ENCODE assay signal across 30 cellular contexts in genomic region chr19:30873003-30873402, GRCh38.
"Had no signal": no experiment of that assay in that cellular context is flagged by ENCODE, and none has a peak within 500 bp of the region (broad histone marks: within the 10 kb centered on the region; RNA-seq: fewer than 3 reads in every experiment).

No MANE protein-coding gene starts in this region.

- H3K9me3 ChIP-seq: ascending aorta, SJCRH30 had no signal

- H3K27me3 Mint-ChIP-seq: activated CD4-positive, alpha-beta T cell treated with anti-CD3 and anti-CD28 coated beads, Interleukin-2, amount 10 ng/mL, durations not matched to agents 7 days and 5 days; activated CD8-positive, alpha-beta memory T cell treated with anti-CD3 and anti-CD28 coated beads, Interleukin-2, amount 10 ng/mL, durations not matched to agents 7 days and 5 days; activated naive CD8-positive, alpha-beta T cell treated with anti-CD3 and anti-CD28 coated beads, Interleukin-2, amount 10 ng/mL, durations not matched to agents 7 days and 5 days had no signal

- H3K4me1 Mint-ChIP-seq: activated CD4-positive, alpha-beta T cell treated with anti-CD3 and anti-CD28 coated beads for 36 hours; activated CD4-positive, alpha-beta T cell treated with anti-CD3 and anti-CD28 coated beads, Interleukin-2, amount 10 ng/mL, durations not matched to agents 7 days and 5 days; activated CD8-positive, alpha-beta memory T cell treated with anti-CD3 and anti-CD28 coated beads, Interleukin-2, amount 10 ng/mL, durations not matched to agents 7 days and 5 days; activated naive CD8-positive, alpha-beta T cell treated with anti-CD3 and anti-CD28 coated beads, Interleukin-2, amount 10 ng/mL, durations not matched to agents 7 days and 5 days; activated T-helper 17 cell treated with anti-CD3 and anti-CD28 coated beads, Interleukin-2, amount 50 U/mL, for 72 hours; WTC11 had no signal

- H3K4me1 ChIP-seq: ascending aorta had no signal

- H3K27me3 ChIP-seq: ascending aorta, SJCRH30 had no signal

- DNase-seq: activated CD4-positive, alpha-beta T cell treated with anti-CD3 and anti-CD28 coated beads for 36 hours; activated CD4-positive, alpha-beta T cell treated with anti-CD3 and anti-CD28 coated beads, Interleukin-2, amount 10 ng/mL, durations not matched to agents 7 days and 5 days; activated CD4-positive, alpha-beta T cell treated with anti-CD3 and anti-CD28 coated beads, Interleukin-2, amount 50 U/mL, for 48 hours; activated CD8-positive, alpha-beta memory T cell treated with anti-CD3 and anti-CD28 coated beads, Interleukin-2, amount 10 ng/mL, durations not matched to agents 7 days and 5 days; activated effector memory CD4-positive, alpha-beta T cell treated with anti-CD3 and anti-CD28 coated beads, Interleukin-2, amount 50 U/mL, for 16 hours; activated naive CD4-positive, alpha-beta T cell; activated naive CD4-positive, alpha-beta T cell treated with anti-CD3 and anti-CD28 coated beads, Interleukin-2, amount 50 U/mL, for 16 hours; activated naive CD8-positive, alpha-beta T cell treated with anti-CD3 and anti-CD28 coated beads, Interleukin-2, amount 10 ng/mL, durations not matched to agents 7 days and 5 days; activated T-cell treated with anti-CD3 and anti-CD28 coated beads, Interleukin-2, amount 50 U/mL, for 1 hour; activated T-cell treated with anti-CD3 and anti-CD28 coated beads, Interleukin-2, amount 50 U/mL, for 72 hours; MM.1S; MV-4-11; NCI-H1092; NCI-H1436 treated with DMSO at 0.1 percent for 48 hours; NCI-H1694 treated with DMSO at 0.1 percent for 48 hours; NCI-H2029; NCI-H345; NCI-H524 treated with DMSO at 0.1 percent for 48 hours; SHP77 had no signal

- H3K9me3 Mint-ChIP-seq: activated CD4-positive, alpha-beta T cell treated with anti-CD3 and anti-CD28 coated beads, Interleukin-2, amount 10 ng/mL, durations not matched to agents 7 days and 5 days; activated naive CD8-positive, alpha-beta T cell treated with anti-CD3 and anti-CD28 coated beads, Interleukin-2, amount 10 ng/mL, durations not matched to agents 7 days and 5 days; activated T-cell treated with anti-CD3 and anti-CD28 coated beads, Interleukin-2, amount 50 U/mL, for 72 hours; activated T-helper 17 cell treated with anti-CD3 and anti-CD28 coated beads, Interleukin-2, amount 50 U/mL, for 72 hours; T-helper 1 cell treated with Interleukin-12 subunit alpha and Interleukin-12 subunit beta and Interleukin-4 antibody, amounts not matched to agents 30 μg/mL and 1 μg/mL, for 36 hours; T-helper 2 cell treated with Interferon-gamma antibody and Interleukin-4, amounts not matched to agents 5 μg/mL and 100 μg/mL, for 36 hours had no signal

- H3K36me3 Mint-ChIP-seq: activated CD8-positive, alpha-beta memory T cell treated with anti-CD3 and anti-CD28 coated beads, Interleukin-2, amount 10 ng/mL, durations not matched to agents 7 days and 5 days; activated naive CD8-positive, alpha-beta T cell treated with anti-CD3 and anti-CD28 coated beads, Interleukin-2, amount 10 ng/mL, durations not matched to agents 7 days and 5 days had no signal

- H3K4me3 ChIP-seq: ascending aorta, cardiac muscle cell, SJCRH30, SK-N-MC had no signal

- ATAC-seq: activated CD4-positive, alpha-beta T cell treated with anti-CD3 and anti-CD28 coated beads for 36 hours; activated CD4-positive, CD25-positive, alpha-beta regulatory T cell treated with anti-CD3 and anti-CD28 coated beads, Interleukin-2, amount 50 U/mL, for 24 hours; activated CD8-positive, alpha-beta memory T cell treated with anti-CD3 and anti-CD28 coated beads, Interleukin-2, amount 10 ng/mL, durations not matched to agents 7 days and 5 days; activated T-cell treated with anti-CD3 and anti-CD28 coated beads, Interleukin-2, amount 50 U/mL, for 72 hours; activated T-helper 17 cell treated with anti-CD3 and anti-CD28 coated beads, Interleukin-2, amount 50 U/mL, for 72 hours; Panc1; WTC11 had no signal

- H3K27ac ChIP-seq: ascending aorta, cardiac muscle cell, KMS-11, SJCRH30, SK-N-MC had no signal

- H3K36me3 ChIP-seq: ascending aorta, cardiac muscle cell, SJCRH30 had no signal

- H3K4me2 ChIP-seq: KMS-11 had no signal

- H3K4me3 Mint-ChIP-seq: activated CD4-positive, alpha-beta T cell treated with anti-CD3 and anti-CD28 coated beads for 36 hours; activated CD4-positive, alpha-beta T cell treated with anti-CD3 and anti-CD28 coated beads, Interleukin-2, amount 10 ng/mL, durations not matched to agents 7 days and 5 days; activated CD8-positive, alpha-beta memory T cell treated with anti-CD3 and anti-CD28 coated beads, Interleukin-2, amount 10 ng/mL, durations not matched to agents 7 days and 5 days; activated naive CD8-positive, alpha-beta T cell treated with anti-CD3 and anti-CD28 coated beads, Interleukin-2, amount 10 ng/mL, durations not matched to agents 7 days and 5 days; activated T-cell treated with anti-CD3 and anti-CD28 coated beads, Interleukin-2, amount 50 U/mL, for 72 hours; activated T-helper 17 cell treated with anti-CD3 and anti-CD28 coated beads, Interleukin-2, amount 50 U/mL, for 72 hours; T-helper 1 cell treated with Interleukin-12 subunit alpha and Interleukin-12 subunit beta and Interleukin-4 antibody, amounts not matched to agents 30 μg/mL and 1 μg/mL, for 36 hours; T-helper 2 cell treated with Interferon-gamma antibody and Interleukin-4, amounts not matched to agents 5 μg/mL and 100 μg/mL, for 36 hours; WTC11 had no signal

- H3K9ac ChIP-seq: KMS-11 had no signal

- H3K27ac Mint-ChIP-seq: activated CD4-positive, alpha-beta T cell treated with anti-CD3 and anti-CD28 coated beads for 36 hours; activated CD4-positive, alpha-beta T cell treated with anti-CD3 and anti-CD28 coated beads, Interleukin-2, amount 10 ng/mL, durations not matched to agents 7 days and 5 days; activated CD8-positive, alpha-beta memory T cell treated with anti-CD3 and anti-CD28 coated beads, Interleukin-2, amount 10 ng/mL, durations not matched to agents 7 days and 5 days; activated naive CD8-positive, alpha-beta T cell treated with anti-CD3 and anti-CD28 coated beads, Interleukin-2, amount 10 ng/mL, durations not matched to agents 7 days and 5 days; activated T-cell treated with anti-CD3 and anti-CD28 coated beads, Interleukin-2, amount 50 U/mL, for 72 hours; activated T-helper 17 cell treated with anti-CD3 and anti-CD28 coated beads, Interleukin-2, amount 50 U/mL, for 72 hours; T-helper 1 cell treated with Interleukin-12 subunit alpha and Interleukin-12 subunit beta and Interleukin-4 antibody, amounts not matched to agents 30 μg/mL and 1 μg/mL, for 36 hours; T-helper 2 cell treated with Interferon-gamma antibody and Interleukin-4, amounts not matched to agents 5 μg/mL and 100 μg/mL, for 36 hours; WTC11 had no signal
